Comparison of ENCODE assay signal across 1 cellular context in the genomic region with DNA sequence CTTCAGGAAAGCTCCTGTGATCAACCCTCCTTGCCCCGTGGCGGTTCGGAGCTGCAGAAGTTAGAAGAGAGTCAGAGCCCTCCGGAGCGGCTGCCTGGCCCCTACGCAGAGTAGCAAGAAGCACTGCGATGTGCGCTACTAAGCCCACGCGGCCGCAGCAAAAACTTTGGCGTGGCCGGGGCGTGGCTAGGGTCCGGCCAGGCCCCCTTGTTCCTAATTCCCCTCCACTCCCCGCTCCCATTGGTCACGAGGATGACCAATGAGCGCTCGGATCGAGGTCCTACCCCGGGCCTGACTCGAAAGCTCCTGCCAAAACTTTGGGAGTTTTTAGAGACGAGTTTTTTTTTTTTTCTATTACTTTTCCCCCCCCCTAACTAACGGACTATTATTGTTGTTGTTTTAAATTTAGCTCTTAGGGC.
A peak's percentile ranks its signal among the peaks of the same experiment; 100 is the strongest.
TF ChIP-seq lines count a peak whose summit lies in the region.

A gene with protein sequence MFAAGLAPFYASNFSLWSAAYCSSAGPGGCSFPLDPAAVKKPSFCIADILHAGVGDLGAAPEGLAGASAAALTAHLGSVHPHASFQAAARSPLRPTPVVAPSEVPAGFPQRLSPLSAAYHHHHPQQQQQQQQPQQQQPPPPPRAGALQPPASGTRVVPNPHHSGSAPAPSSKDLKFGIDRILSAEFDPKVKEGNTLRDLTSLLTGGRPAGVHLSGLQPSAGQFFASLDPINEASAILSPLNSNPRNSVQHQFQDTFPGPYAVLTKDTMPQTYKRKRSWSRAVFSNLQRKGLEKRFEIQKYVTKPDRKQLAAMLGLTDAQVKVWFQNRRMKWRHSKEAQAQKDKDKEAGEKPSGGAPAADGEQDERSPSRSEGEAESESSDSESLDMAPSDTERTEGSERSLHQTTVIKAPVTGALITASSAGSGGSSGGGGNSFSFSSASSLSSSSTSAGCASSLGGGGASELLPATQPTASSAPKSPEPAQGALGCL (plus strand): TSS at position 354 of the 419 bp plus-strand sequence. CDS start 415 bp downstream, outside the sequence.

TF ChIP-seq in IMR-90, 13 proteins besides CTCF, POLR2A, EP300 and RAD21:
- TF ChIP-seq CHD1 (IDR thresholded peaks at IDR 0.05; ENCODE audit: low read depth, low read length) = no peak
- peak; percentile 91 for TF ChIP-seq MXI1 (IDR thresholded peaks at IDR 0.05; ENCODE audit: borderline replicate concordance, low read depth, low read length)
